In the genomic region with DNA sequence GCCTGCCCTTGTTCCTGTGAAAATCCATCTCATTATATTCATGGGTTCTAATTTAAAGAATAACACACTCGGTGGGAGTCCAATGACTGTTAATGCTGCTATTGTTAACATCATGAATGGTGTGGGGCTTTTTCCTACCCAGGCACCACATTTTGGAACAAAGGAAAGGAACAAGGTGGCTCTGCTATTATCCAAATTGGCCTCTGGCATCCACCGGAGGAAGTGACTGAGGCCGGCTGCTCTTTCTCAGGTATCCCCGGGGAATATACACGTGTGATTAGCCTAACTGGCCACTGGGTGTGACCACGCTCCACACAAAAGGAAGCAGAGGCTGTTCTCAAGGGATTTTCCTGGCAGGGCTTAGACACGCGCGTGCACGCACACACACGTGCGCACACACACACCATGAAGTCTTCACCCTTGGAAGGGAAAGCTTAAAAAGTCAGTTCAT, we compare ENCODE assay signal across 8 cellular contexts.
DNase-seq lines count a peak whose midpoint lies in the region; ATAC-seq and TF ChIP-seq lines count a peak whose summit lies in the region.

No MANE protein-coding gene starts in this region.

- H3K9ac ChIP-seq in IMR-90 (ENCODE audit: low read depth, low read length) (no peak overlapping the region), PC-3 (ENCODE audit: low read length) (no peak overlapping the region)

- H2BK120ac ChIP-seq in IMR-90 (ENCODE audit: low read depth, low read length), result no peak overlapping the region

- BruUV-seq in IMR-90 (replicated peaks; lab: Mats Ljungman, UMichigan) (no TSS peak), PC-3 (replicated peaks; lab: Mats Ljungman, UMichigan) (no TSS peak)

- TF ChIP-seq CTCF in IMR-90 (conservative IDR thresholded peaks at IDR 0.05; ENCODE audit: low read depth, low read length) (0 out of 2 replicates have a peak, but pooled peaks have one; percentile 8), PC-3 (conservative IDR thresholded peaks at IDR 0.05; ENCODE audit: low read depth, low read length) (peak; percentile 49), heart left ventricle (IDR thresholded peaks at IDR 0.05) (peak in 8 of 12 donors; percentile 13 to 47 (median 30)), retinal pigment epithelial cell (conservative IDR thresholded peaks at IDR 0.05; ENCODE audit: low read depth, low read length) (peak; percentile 63)

- WGBS in IMR-90 (ENCODE audit: extremely low coverage in 2 of 2, insufficient read length in 1 of 2), 2 experiments, result 79% methylated on average over 6 of the region's 12 CpGs; no CpG with 5 or more reads in 1 of the 2 experiments
- 27 to 32% (median 29%) methylated on average over 12 of the region's 12 CpGs for WGBS in heart left ventricle, 4 donors

- H3K9me1 ChIP-seq in IMR-90 (ENCODE audit: insufficient read depth, low read length), result no peaks in the 10 kb centered on the region

- ATAC-seq in IMR-90 (ENCODE audit: low read depth) (no peak), PC-3 (peak; percentile 67), heart left ventricle (peak; percentile 80 to 97 (median 87)), GM21423 (IDR thresholded peaks at IDR 0.05; ENCODE audit: unreplicated experiment) (no peak), HG02610 (IDR thresholded peaks at IDR 0.05; ENCODE audit: unreplicated experiment) (no peak), GM18520 (IDR thresholded peaks at IDR 0.05; ENCODE audit: unreplicated experiment) (no peak)

- no peak overlapping the region for H3K4me2 ChIP-seq in IMR-90 (ENCODE audit: low read depth, low read length)
- no peak overlapping the region for H3K4me2 ChIP-seq in PC-3 (ENCODE audit: low read length)

- H3K23ac ChIP-seq in IMR-90 (ENCODE audit: low read depth, low read length), result no peak overlapping the region

- CTCF ChIA-PET in IMR-90 (lab: Yijun Ruan, JAX), result no interaction called here
- CTCF ChIA-PET in PC-3 (lab: Charles Lee), result no interaction called here

- H2BK15ac ChIP-seq in IMR-90 (ENCODE audit: low read depth, low read length), result no peak overlapping the region

- H3K36me3 ChIP-seq in IMR-90 (ENCODE audit: control insufficient read depth, insufficient read depth, low read length), result no peaks in the 10 kb centered on the region
- H3K36me3 ChIP-seq in PC-3 (ENCODE audit: low read depth, low read length), result no peaks in the 10 kb centered on the region
- H3K36me3 ChIP-seq in heart left ventricle, result no peaks in the 10 kb centered on the region

- H4K20me1 ChIP-seq in IMR-90 (ENCODE audit: insufficient read depth, low read length) (no peaks in the 10 kb centered on the region), PC-3 (ENCODE audit: low read length) (no peaks in the 10 kb centered on the region)

- no peak overlapping the region for H4K5ac ChIP-seq in IMR-90 (ENCODE audit: low read depth, low read length)

- no peak overlapping the region for H2AK9ac ChIP-seq in IMR-90 (replicated peaks; ENCODE audit: low read depth, low read length, poor library complexity)

- no peak overlapping the region for H4K91ac ChIP-seq in IMR-90 (ENCODE audit: insufficient read depth, low read depth, low read length)

- H2AFZ ChIP-seq in IMR-90 (replicated peaks; ENCODE audit: low read length, poor library complexity), result peak overlapping the region; percentile 1
- no peak overlapping the region for H2AFZ ChIP-seq in PC-3 (ENCODE audit: low read length)

- H3K18ac ChIP-seq in IMR-90 (ENCODE audit: low read depth, low read length), result no peak overlapping the region

- no peak for TF ChIP-seq RAD21 in IMR-90 (IDR thresholded peaks at IDR 0.05; ENCODE audit: low read length)

- H2BK20ac ChIP-seq in IMR-90 (ENCODE audit: low read depth, low read length), result no peak overlapping the region

- no peak overlapping the region for H3K4ac ChIP-seq in IMR-90 (ENCODE audit: low read depth, low read length)

- H4K8ac ChIP-seq in IMR-90 (ENCODE audit: low read depth in 2 of 2, low read length in 2 of 2), result no peak overlapping the region

- dilution Hi-C loops in IMR-90 (cut with HindIII; ENCODE audit: low sequenced_read_pairs, unreplicated experiment), result no loop called here

- no peaks in the 10 kb centered on the region for H3K79me2 ChIP-seq in PC-3 (ENCODE audit: low read length)

- H2AK5ac ChIP-seq in IMR-90 (ENCODE audit: low read depth, low read length), result no peak overlapping the region

- no peaks in the 10 kb centered on the region for H3K79me1 ChIP-seq in IMR-90 (ENCODE audit: low read depth in 1 of 2, low read length in 2 of 2)

- H3K27ac ChIP-seq in IMR-90 (ENCODE audit: insufficient read depth, low read length) (no peak overlapping the region), PC-3 (ENCODE audit: low read length) (no peak overlapping the region), heart left ventricle (peak overlapping the region in 6 of 12 donors; percentile 34 to 69 (median 44))

- H3K9me3 ChIP-seq in IMR-90 (ENCODE audit: control insufficient read depth, insufficient read depth, low read length), result no peaks in the 10 kb centered on the region
- H3K9me3 ChIP-seq in PC-3 (ENCODE audit: low read length), result no peaks in the 10 kb centered on the region
- peaks cover 0 to 7% (median 0%) of the 10 kb centered on the region in 12 donors for H3K9me3 ChIP-seq in heart left ventricle

- POLR2A ChIA-PET in IMR-90 (lab: Charles Lee; ENCODE audit: unreplicated experiment), result no interaction called here
- POLR2A ChIA-PET in PC-3 (lab: Charles Lee; ENCODE audit: unreplicated experiment), result no interaction called here

- H2BK5ac ChIP-seq in IMR-90 (ENCODE audit: low read depth, low read length, poor library complexity, severe bottlenecking), result no peak overlapping the region

- no peaks in the 10 kb centered on the region for H3K27me3 ChIP-seq in IMR-90 (ENCODE audit: control insufficient read depth, insufficient read depth, low read length)
- H3K27me3 ChIP-seq in PC-3 (ENCODE audit: low read length), result no peaks in the 10 kb centered on the region
- H3K27me3 ChIP-seq in heart left ventricle, result no peaks in the 10 kb centered on the region

- DNase-seq in IMR-90, result no peak
- DNase-seq in PC-3, result peak; percentile 33
- peak; percentile 58 to 78 (median 67) for DNase-seq in heart left ventricle
- no peak for DNase-seq in retinal pigment epithelial cell (ENCODE audit: low read depth)
- DNase-seq in NCI-H510A treated with DMSO at 0.1 percent for 48 hours (lab: John Stamatoyannopoulos, UW), result no peak

- H3F3A ChIP-seq in PC-3 (ENCODE audit: low read length, unreplicated experiment), result no peaks in the 10 kb centered on the region

- no peak for TF ChIP-seq POLR2A in IMR-90 (IDR thresholded peaks at IDR 0.05; ENCODE audit: low read depth, low read length)
- no peak for TF ChIP-seq POLR2A in heart left ventricle (IDR thresholded peaks at IDR 0.05)

- H3K14ac ChIP-seq in IMR-90 (replicated peaks; ENCODE audit: low read depth, low read length), result no peak overlapping the region

- in situ Hi-C loops in IMR-90 (cut with MboI; ENCODE audit: low sequenced_read_pairs), result no loop called here

- intact Hi-C loops in IMR-90 (cut with micrococcal nuclease) (no loop called here), PC-3 (cut with micrococcal nuclease) (no loop called here), heart left ventricle (cut with DNase I) (loop anchor here in 1 of 10 donors (10.0 kb wide), 1 partner anchor 191 kb away; no protein-coding TSS in a partner anchor)

- no peak overlapping the region for H3K4me3 ChIP-seq in IMR-90 (ENCODE audit: insufficient read depth, low read depth, low read length)
- no peak overlapping the region for H3K4me3 ChIP-seq in PC-3 (ENCODE audit: low read length)
- peak overlapping the region in 6 of 12 donors; percentile 7 to 43 (median 24) for H3K4me3 ChIP-seq in heart left ventricle
- H3K4me3 ChIP-seq in retinal pigment epithelial cell (ENCODE audit: low read length), result no peak overlapping the region

- no peak overlapping the region for H3K56ac ChIP-seq in IMR-90 (ENCODE audit: extremely low read depth, insufficient read depth, low read length)

- no peaks in the 10 kb centered on the region for H3K4me1 ChIP-seq in IMR-90 (ENCODE audit: control insufficient read depth, insufficient read depth, low read length)
- no peaks in the 10 kb centered on the region for H3K4me1 ChIP-seq in PC-3 (ENCODE audit: insufficient read depth, low read length)
- peaks cover 0 to 14% (median 0%) of the 10 kb centered on the region in 12 donors for H3K4me1 ChIP-seq in heart left ventricle

- H3K9me2 ChIP-seq in PC-3 (replicated peaks; ENCODE audit: low read length), result no peaks in the 10 kb centered on the region

TF ChIP-seq in IMR-90, 13 proteins besides CTCF, POLR2A, EP300 and RAD21:
- TF ChIP-seq MXI1 (IDR thresholded peaks at IDR 0.05; ENCODE audit: borderline replicate concordance, low read depth, low read length), result no peak
- TF ChIP-seq, protein P1, sequence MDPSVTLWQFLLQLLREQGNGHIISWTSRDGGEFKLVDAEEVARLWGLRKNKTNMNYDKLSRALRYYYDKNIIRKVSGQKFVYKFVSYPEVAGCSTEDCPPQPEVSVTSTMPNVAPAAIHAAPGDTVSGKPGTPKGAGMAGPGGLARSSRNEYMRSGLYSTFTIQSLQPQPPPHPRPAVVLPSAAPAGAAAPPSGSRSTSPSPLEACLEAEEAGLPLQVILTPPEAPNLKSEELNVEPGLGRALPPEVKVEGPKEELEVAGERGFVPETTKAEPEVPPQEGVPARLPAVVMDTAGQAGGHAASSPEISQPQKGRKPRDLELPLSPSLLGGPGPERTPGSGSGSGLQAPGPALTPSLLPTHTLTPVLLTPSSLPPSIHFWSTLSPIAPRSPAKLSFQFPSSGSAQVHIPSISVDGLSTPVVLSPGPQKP (IDR thresholded peaks at IDR 0.05; ENCODE audit: borderline replicate concordance, low read depth, low read length), result no peak
- TF ChIP-seq MAZ (IDR thresholded peaks at IDR 0.05; ENCODE audit: borderline replicate concordance, low read depth, low read length), result no peak

Comparison
In these comparisons a context has a peak if more than half of its experiments do, and no peak if none do; other contexts are left out.
1. ATAC-seq: peak in PC-3 (single experiment) and heart left ventricle (4 of 4); none in IMR-90 (single experiment), GM21423 (single experiment), HG02610 (single experiment) and GM18520 (single experiment).
2. DNase-seq: peak in PC-3 (single experiment) and heart left ventricle (5 of 5); none in IMR-90 (single experiment), retinal pigment epithelial cell (single experiment) and NCI-H510A treated with DMSO at 0.1 percent for 48 hours (single experiment).
3. CTCF ChIP-seq: peak in every context shown above with its lines; median percentile 63 in retinal pigment epithelial cell; 49 in PC-3; 30 in heart left ventricle; 8 in IMR-90.